19 cellular contexts compared by ENCODE assay signal in genomic region chr1:200392625-200393185, GRCh38. TPM values are rescaled to one million over a fixed set of nuclear protein-coding genes. Genes with fewer than 3 reads are reported as not detected.
DNase-seq lines count a peak whose midpoint lies in the region; ATAC-seq, FAIRE-seq and TF ChIP-seq lines count a peak whose summit lies in the region.
"Had no signal": no experiment of that assay in that cellular context is flagged by ENCODE, and none has a peak within 500 bp of the region (broad histone marks: within the 10 kb centered on the region; RNA-seq: fewer than 3 reads in every experiment).

No MANE protein-coding gene starts in this region.

- no peaks in the 10 kb centered on the region for H3K79me1 ChIP-seq in H1 (ENCODE audit: low read depth, low read length)

- H3K9me3 ChIP-seq in HepG2 (ENCODE audit: low read length) = no peaks in the 10 kb centered on the region
- no peaks in the 10 kb centered on the region for H3K9me3 ChIP-seq in right lobe of liver
- no peaks in the 10 kb centered on the region for H3K9me3 ChIP-seq in H1 (ENCODE audit: insufficient read depth in 2 of 2, low read depth in 1 of 2, low read length in 1 of 2)
- H3K9me3 ChIP-seq in tibial nerve = no peaks in the 10 kb centered on the region
- H3K9me3 ChIP-seq: BLaER1 treated with 17β-estradiol and CSF1 and Interleukin-3, amounts not matched to agents 10 nM and 100 nM had no signal

- DNase-seq in HepG2 (ENCODE audit: low spot score) (no peak), right lobe of liver (no peak), M059J (ENCODE audit: low read depth) (peak; percentile 44), H1 (ENCODE audit: low read depth in 1 of 2, low spot score in 2 of 2) (no peak), ecto neural progenitor cell (ENCODE audit: low spot score) (no peak), NOMO-1 treated with DMSO at 0.1 percent for 48 hours (lab: John Stamatoyannopoulos, UW; ENCODE audit: unreplicated experiment) (no peak), tibial nerve (ENCODE audit: low spot score in 2 of 2) (no peak), MV-4-11 (lab: John Stamatoyannopoulos, UW) (no peak)
- DNase-seq: CD8-positive, alpha-beta memory T cell; DMS79 treated with DMSO at 0.1 percent for 48 hours; KBM-7; NCI-H1105 treated with DMSO at 0.1 percent for 48 hours; NCI-H1694 treated with DMSO at 0.1 percent for 48 hours; NCI-H2107; NCI-H2227 treated with DMSO at 0.1 percent for 48 hours; NCI-H524 had no signal

- intact Hi-C loops in HepG2 (cut with micrococcal nuclease; ENCODE audit: unreplicated experiment) (no loop called here), right lobe of liver (cut with DNase I) (no loop called here)

- 93% methylated on average over 7 of the region's 7 CpGs for WGBS in HepG2 (ENCODE audit: low lambda C conversion rate)
- 89% methylated on average over 3 of the region's 7 CpGs for WGBS in right lobe of liver (ENCODE audit: insufficient coverage, low coverage, low lambda C conversion rate, missing lambda C conversion rate)
- 89% methylated on average over 7 of the region's 7 CpGs; no CpG with 5 or more reads in 1 of the 2 experiments for WGBS in H1 (ENCODE audit: extremely low coverage in 1 of 2, insufficient coverage in 1 of 2, insufficient read length in 1 of 2, insufficient replicate concordance in 2 of 2, low coverage in 1 of 2, low lambda C conversion rate in 2 of 2, missing lambda C conversion rate in 1 of 2), 2 experiments
- 89 to 93% methylated on average over 7 of the region's 7 CpGs for WGBS in tibial nerve, 2 donors

- H2AFZ ChIP-seq in HepG2 (ENCODE audit: low read length) = no peak overlapping the region
- no peak overlapping the region for H2AFZ ChIP-seq in H1 (ENCODE audit: low read length)

- no peak for TF ChIP-seq RAD21 in HepG2 (CRISPR knock-in tag; IDR thresholded peaks at IDR 0.05)
- TF ChIP-seq RAD21 in H1 (IDR thresholded peaks at IDR 0.05 in 1 of 2, conservative IDR thresholded peaks at IDR 0.05 in 1 of 2; ENCODE audit: low read depth in 2 of 2, low read length in 2 of 2) = no peak

- H3K4me3 ChIP-seq in HepG2 (replicated peaks in 1 of 3; ENCODE audit: insufficient read depth in 1 of 3, low read depth in 2 of 3, low read length in 3 of 3) (no peak overlapping the region), right lobe of liver (no peak overlapping the region), H1 (ENCODE audit: extremely low read depth in 1 of 4, insufficient read depth in 2 of 4, low read depth in 3 of 4, low read length in 4 of 4) (peak overlapping the region in 1 of 4 experiments; percentile 37; a peak in 1 of 8 replicates), tibial nerve (no peak overlapping the region)
- H3K4me3 ChIP-seq: BLaER1 treated with 17β-estradiol and CSF1 and Interleukin-3, amounts not matched to agents 10 nM and 100 nM had no signal

- H3K23ac ChIP-seq in H1 (ENCODE audit: insufficient read length) = no peak overlapping the region

- TF ChIP-seq POLR2A in HepG2 (IDR thresholded peaks at IDR 0.05; ENCODE audit: insufficient read depth in 1 of 2, low read depth in 2 of 2, low read length in 2 of 2) (no peak), right lobe of liver (IDR thresholded peaks at IDR 0.05) (no peak), H1 (IDR thresholded peaks at IDR 0.05; ENCODE audit: control extremely low read depth in 1 of 2, low read depth in 2 of 2, low read length in 2 of 2) (no peak), tibial nerve (IDR thresholded peaks at IDR 0.05) (no peak)

- no peaks in the 10 kb centered on the region; a peak in 1 of 5 replicates for H3K36me3 ChIP-seq in HepG2 (replicated peaks in 1 of 2; ENCODE audit: control insufficient read depth in 1 of 2, insufficient read depth in 2 of 2, low read length in 2 of 2)
- H3K36me3 ChIP-seq in right lobe of liver = no peaks in the 10 kb centered on the region
- H3K36me3 ChIP-seq in H1 (ENCODE audit: control insufficient read depth in 2 of 4, insufficient read depth in 4 of 4, low read length in 3 of 4) = no peaks in the 10 kb centered on the region
- H3K36me3 ChIP-seq in tibial nerve = no peaks in the 10 kb centered on the region

- H2AK5ac ChIP-seq in H1 (ENCODE audit: low read depth, low read length) = no peak overlapping the region

- no peaks in the 10 kb centered on the region; the same call in 1 of the 2 replicates for H3K23me2 ChIP-seq in H1 (ENCODE audit: low read depth, low read length)

- H2BK20ac ChIP-seq in H1 (ENCODE audit: low read length) = 0 out of 2 replicates have a peak overlapping the region, but pooled peaks have one; percentile 66

- H2BK120ac ChIP-seq in H1 (replicated peaks; ENCODE audit: low read depth, low read length) = peak overlapping the region; percentile 96

- peaks cover 3% of the 10 kb centered on the region; the same call in 1 of the 2 replicates for H4K20me1 ChIP-seq in HepG2 (ENCODE audit: insufficient read depth, low read length)
- no peaks in the 10 kb centered on the region for H4K20me1 ChIP-seq in H1 (replicated peaks in 1 of 2; ENCODE audit: control insufficient read depth in 1 of 2, insufficient read depth in 2 of 2, low read length in 2 of 2)

- H2BK15ac ChIP-seq in H1 (ENCODE audit: low read length) = 0 out of 2 replicates have a peak overlapping the region, but pooled peaks have one; percentile 12

- in situ Hi-C loops in HepG2 (cut with HindIII; ENCODE audit: extremely low pct_ligation_motif_present, low pct_unique_long_range_greater_than_20kb) = no loop called here

- no peak overlapping the region for H3K14ac ChIP-seq in H1 (ENCODE audit: insufficient read length)

- FAIRE-seq in HepG2 (lab: Jason Lieb, UNC) (no peak), H1 (lab: Jason Lieb, UNC) (no peak)
- FAIRE-seq: A204.1, G401.6 had no signal

- H2BK5ac ChIP-seq in H1 (ENCODE audit: low read depth, low read length) = peak overlapping the region; percentile 0; the same call in 1 of the 2 replicates

- no TSS peak for BruUV-seq in HepG2 (replicated peaks; lab: Mats Ljungman, UMichigan)

- no peak overlapping the region for H3K56ac ChIP-seq in H1 (replicated peaks; ENCODE audit: insufficient read length, low read depth, low read length)

- H3K9ac ChIP-seq in HepG2 (ENCODE audit: insufficient read depth, low read depth, low read length) (no peak overlapping the region), H1 (replicated peaks in 1 of 4; ENCODE audit: extremely low read depth in 1 of 4, low read depth in 3 of 4, low read length in 3 of 4) (no peak overlapping the region)
- H3K9ac ChIP-seq: BLaER1 treated with 17β-estradiol and CSF1 and Interleukin-3, amounts not matched to agents 10 nM and 100 nM had no signal

- no peak overlapping the region for H4K5ac ChIP-seq in H1 (ENCODE audit: insufficient read length, low read depth, low read length)

- H3K27ac ChIP-seq in HepG2 (ENCODE audit: extremely low read length, insufficient read depth, low read length) = no peak overlapping the region
- no peak overlapping the region for H3K27ac ChIP-seq in right lobe of liver
- H3K27ac ChIP-seq in H1 (ENCODE audit: low read depth, low read length) = no peak overlapping the region; the same call in 1 of the 2 replicates
- H3K27ac ChIP-seq in tibial nerve = no peak overlapping the region
- H3K27ac ChIP-seq: BLaER1 treated with 17β-estradiol and CSF1 and Interleukin-3, amounts not matched to agents 10 nM and 100 nM had no signal

- POLR2A ChIA-PET in HepG2 (lab: Yijun Ruan, JAX) (no interaction called here), H1 (lab: Charles Lee; ENCODE audit: partially characterized antibody) (interaction anchor here (0.9 to 1.7 kb wide), 6 partner anchors 14 to 28 kb away, joined by 3 to 14 read pairs (median 7); partner anchors contain the start of gene ZNF281)

- H3K4ac ChIP-seq in H1 (replicated peaks; ENCODE audit: insufficient read length, low read depth, low read length) = no peak overlapping the region

- no peaks in the 10 kb centered on the region for H3K27me3 ChIP-seq in HepG2 (ENCODE audit: control insufficient read depth in 1 of 2, insufficient read depth in 2 of 2, low read length in 2 of 2)
- no peaks in the 10 kb centered on the region for H3K27me3 ChIP-seq in right lobe of liver
- no peaks in the 10 kb centered on the region for H3K27me3 ChIP-seq in H1 (replicated peaks in 1 of 4; ENCODE audit: control insufficient read depth in 3 of 4, extremely low read depth in 1 of 4, insufficient read depth in 3 of 4, low read length in 3 of 4)
- no peaks in the 10 kb centered on the region for H3K27me3 ChIP-seq in tibial nerve
- H3K27me3 ChIP-seq: BLaER1 treated with 17β-estradiol and CSF1 and Interleukin-3, amounts not matched to agents 10 nM and 100 nM had no signal

- no peak overlapping the region for H2BK12ac ChIP-seq in H1 (ENCODE audit: low read depth, low read length)

- H3K79me2 ChIP-seq in HepG2 (ENCODE audit: insufficient read depth, low read length) = no peaks in the 10 kb centered on the region
- H3K79me2 ChIP-seq in H1 (ENCODE audit: control insufficient read depth in 1 of 2, insufficient read depth in 2 of 2, low read length in 2 of 2) = no peaks in the 10 kb centered on the region

- H3K4me1 ChIP-seq in HepG2 (ENCODE audit: insufficient read depth, low read length) (no peaks in the 10 kb centered on the region), right lobe of liver (no peaks in the 10 kb centered on the region), H1 (replicated peaks in 1 of 4; ENCODE audit: control insufficient read depth in 3 of 4, insufficient read depth in 4 of 4, low read length in 3 of 4) (peaks cover 10 to 28% (median 17%) of the 10 kb centered on the region in 4 experiments; a peak in 6 of 7 replicates), tibial nerve (no peaks in the 10 kb centered on the region)
- H3K4me1 ChIP-seq: BLaER1 treated with 17β-estradiol and CSF1 and Interleukin-3, amounts not matched to agents 10 nM and 100 nM had no signal

- no peak overlapping the region for H3K18ac ChIP-seq in H1 (ENCODE audit: extremely low read depth, low read length)

- ATAC-seq in HepG2 (no peak), right lobe of liver (no peak)

- TF ChIP-seq CTCF in HepG2 (CRISPR knock-in tag; IDR thresholded peaks at IDR 0.05) (no peak), right lobe of liver (IDR thresholded peaks at IDR 0.05) (no peak), H1 (IDR thresholded peaks at IDR 0.05; ENCODE audit: control extremely low read depth in 1 of 3, insufficient read depth in 1 of 3, low read depth in 1 of 3, low read length in 3 of 3) (no peak), tibial nerve (IDR thresholded peaks at IDR 0.05) (no peak)

- H4K8ac ChIP-seq in H1 (ENCODE audit: extremely low read depth, insufficient read depth, low read length) = no peak overlapping the region

- H3K4me2 ChIP-seq in HepG2 (ENCODE audit: low read depth, low read length) (no peak overlapping the region), H1 (ENCODE audit: insufficient read depth in 1 of 2, low read depth in 2 of 2, low read length in 2 of 2) (peak overlapping the region; percentile 49 to 54; a peak in 3 of 4 replicates)
- H3K4me2 ChIP-seq: BLaER1 treated with 17β-estradiol and CSF1 and Interleukin-3, amounts not matched to agents 10 nM and 100 nM had no signal

- CTCF ChIA-PET in HepG2 (lab: Yijun Ruan, JAX; ENCODE audit: low intra/inter-chr PET ratio, low total read pairs) = no interaction called here
- CTCF ChIA-PET in H1 (lab: Charles Lee; ENCODE audit: partially characterized antibody) = interaction anchor here (0.8 to 2.1 kb wide), 4 partner anchors 8 to 113 kb away, joined by 3 to 5 read pairs (median 4); no protein-coding TSS in a partner anchor

- H4K91ac ChIP-seq in H1 (replicated peaks; ENCODE audit: insufficient read length, low read length) = no peak overlapping the region

- no peak for TF ChIP-seq EP300 in HepG2 (IDR thresholded peaks at IDR 0.05; ENCODE audit: low read depth in 2 of 2, low read length in 2 of 2)
- TF ChIP-seq EP300 in HepG2 (CRISPR knock-in tag; IDR thresholded peaks at IDR 0.05; ENCODE audit: borderline replicate concordance) = no peak
- no peak for TF ChIP-seq EP300 in H1 (IDR thresholded peaks at IDR 0.05; ENCODE audit: borderline replicate concordance in 1 of 2, low read depth in 2 of 2, low read length in 2 of 2)
- no peak for TF ChIP-seq EP300 in tibial nerve (IDR thresholded peaks at IDR 0.05)

RNA-seq across cellular contexts. Expression of gene ZNF281, which starts 17.1 kb away (rescaled TPM):
- 20.6 and 33.1 TPM in 2 replicates for total RNA-seq in HepG2 (2016; rRNA removed; fragmentation: Illumina TruSeq; extraction: Trizol)
- 0.91 and 0.97 TPM in 2 replicates for total RNA-seq in HepG2 (2016; cell fraction: cytosol; rRNA removed; fragmentation: Illumina TruSeq; extraction: Trizol; ENCODE audit: low read depth)
- total RNA-seq in HepG2 (2016; cell fraction: insoluble cytoplasmic fraction; rRNA removed; fragmentation: Illumina TruSeq; extraction: Trizol) = 21.0 and 32.1 TPM in 2 replicates
- total RNA-seq in HepG2 (2016; cell fraction: membrane; rRNA removed; fragmentation: Illumina TruSeq; extraction: Trizol) = 5.9 and 6.6 TPM in 2 replicates
- total RNA-seq in HepG2 (2016; cell fraction: nucleus; rRNA removed; fragmentation: Illumina TruSeq; extraction: Trizol) = 23.8 TPM in 2 replicates
- polyA plus RNA-seq in HepG2 (2011; rRNA removed) = 7.5 and 7.7 TPM in 2 replicates
- 2.5 and 4.8 TPM in 2 replicates for polyA plus RNA-seq in HepG2 (2011; cell fraction: cytosol; rRNA removed)
- 6.1 and 7.7 TPM in 2 replicates for polyA plus RNA-seq in HepG2 (2011; cell fraction: nucleus; rRNA removed)
- 11.4 and 12.2 TPM in 2 replicates for polyA plus RNA-seq in HepG2 (2012)
- polyA plus RNA-seq in HepG2 (2016; cell fraction: cytosol; fragmentation: Illumina TruSeq; extraction: Trizol; ENCODE audit: low read depth) = 0.29 and 0.38 TPM in 2 replicates
- polyA plus RNA-seq in HepG2 (2016; cell fraction: insoluble cytoplasmic fraction; fragmentation: Illumina TruSeq; extraction: Trizol; ENCODE audit: low read depth) = 22.0 and 22.6 TPM in 2 replicates
- 1.8 and 2.1 TPM in 2 replicates for polyA plus RNA-seq in HepG2 (2016; cell fraction: membrane; fragmentation: Illumina TruSeq; extraction: Trizol; ENCODE audit: low read depth)
- 18.7 and 19.3 TPM in 2 replicates for polyA plus RNA-seq in HepG2 (2016; cell fraction: nucleus; fragmentation: Illumina TruSeq; extraction: Trizol; ENCODE audit: insufficient read depth, low read depth)
- polyA minus RNA-seq in HepG2 (2011; rRNA and poly(A)+ RNA removed; ENCODE audit: low replicate concordance) = 15.7 and 16.3 TPM in 2 replicates
- 13.0 and 15.1 TPM in 2 replicates for polyA minus RNA-seq in HepG2 (2011; cell fraction: cytosol; rRNA and poly(A)+ RNA removed)
- polyA minus RNA-seq in HepG2 (2011; cell fraction: nucleus; rRNA and poly(A)+ RNA removed) = 35.4 and 37.0 TPM in 2 replicates
- 10 to 100 TPM; 12.6 to 15.2 (median 13.8) TPM for total RNA-seq in right lobe of liver
- total RNA-seq in M059J (2014; rRNA removed; shearing (Covaris generic)) = 17.2 and 24.3 TPM in 2 replicates
- 61.3 and 61.4 TPM in 2 replicates for total RNA-seq in H1 (2021; fragmentation: NEBNext Ultra II Directional; extraction: Animal tissue kit (Norgen Biotek cat#: 25700))
- 11.8 and 19.5 TPM in 2 replicates for polyA plus RNA-seq in H1 (2011; rRNA removed)
- 16.8 TPM for polyA plus RNA-seq in H1 (2011; cell fraction: cytosol; rRNA removed)
- 14.6 TPM for polyA plus RNA-seq in H1 (2011; cell fraction: nucleus; rRNA removed)
- polyA plus RNA-seq in H1 (2012, experiment 1 of 2) = 30.0 to 45.5 TPM (median 33.7 TPM) in 4 replicates
- polyA plus RNA-seq in H1 (2012, experiment 2 of 2) = 3.2 TPM
- 54.2 TPM for polyA plus RNA-seq in H1 (2013, experiment 1 of 2)
- 50.5 TPM for polyA plus RNA-seq in H1 (2013, experiment 2 of 2)
- 42.1 and 46.2 TPM in 2 replicates for polyA minus RNA-seq in H1 (2011; rRNA and poly(A)+ RNA removed)
- polyA minus RNA-seq in H1 (2011; cell fraction: cytosol; rRNA and poly(A)+ RNA removed) = 31.3 TPM
- polyA minus RNA-seq in H1 (2011; cell fraction: nucleus; rRNA and poly(A)+ RNA removed) = 38.9 TPM
- total RNA-seq in tibial nerve = 10 to 100 TPM in 1 of 4 donors, 1 to 10 TPM in 3; 8.0 to 12.9 (median 8.9) TPM

Comparison
In these comparisons a context has a peak if more than half of its experiments do, and no peak if none do; other contexts are left out.
1. Of the 41 proteins assayed by ChIP-seq in both HepG2 and H1: peak only in HepG2: none; only in H1: none; in both: CEBPB; in neither: 40.